In the genomic region with DNA sequence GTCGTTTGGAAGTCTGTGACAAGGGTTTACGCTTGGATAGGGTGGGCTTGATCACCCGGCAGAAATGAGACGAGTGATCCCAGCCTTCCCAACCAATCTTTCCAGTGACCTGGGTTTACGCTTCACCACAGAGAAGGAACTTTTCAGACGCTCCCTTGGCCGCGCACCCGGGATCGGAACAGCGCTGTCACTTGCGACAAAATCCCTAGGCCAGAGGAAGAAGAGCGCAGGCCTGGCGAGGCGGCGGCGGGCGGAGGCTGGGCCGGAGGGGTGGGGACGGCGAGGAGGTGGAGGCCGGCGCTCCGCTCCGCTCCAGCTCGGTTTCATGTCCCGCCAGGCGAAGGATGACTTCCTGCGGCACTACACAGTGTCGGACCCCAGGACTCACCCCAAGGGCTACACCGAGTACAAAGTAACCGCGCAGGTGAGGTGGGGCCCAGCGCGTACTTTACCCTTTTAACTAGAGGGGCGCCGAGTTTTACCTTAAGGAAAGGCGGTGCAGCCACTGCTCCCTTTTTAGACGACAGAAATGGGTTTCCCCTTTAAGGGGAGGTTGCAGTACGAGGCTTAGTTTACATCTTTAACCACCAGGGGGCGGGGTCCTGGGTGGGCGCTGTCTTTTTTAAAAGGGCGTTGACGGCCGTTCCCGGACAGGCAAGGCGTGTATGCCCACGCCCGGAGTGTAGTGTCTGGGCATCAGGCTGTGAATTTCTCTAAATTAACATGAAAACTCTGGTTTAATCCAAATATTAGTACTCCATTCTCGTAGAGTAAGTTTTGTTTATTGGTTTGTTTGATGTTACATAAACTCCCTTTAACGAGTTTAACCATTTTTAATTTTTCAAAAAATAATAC, we compare ENCODE assay signal across 8 cellular contexts. TPM values are rescaled to one million over a fixed set of nuclear protein-coding genes. Genes with fewer than 3 reads are reported as not detected.
A peak's percentile ranks its signal among the peaks of the same experiment; 100 is the strongest.
DNase-seq lines count a peak whose midpoint lies in the region; ATAC-seq and TF ChIP-seq lines count a peak whose summit lies in the region.

A gene with protein sequence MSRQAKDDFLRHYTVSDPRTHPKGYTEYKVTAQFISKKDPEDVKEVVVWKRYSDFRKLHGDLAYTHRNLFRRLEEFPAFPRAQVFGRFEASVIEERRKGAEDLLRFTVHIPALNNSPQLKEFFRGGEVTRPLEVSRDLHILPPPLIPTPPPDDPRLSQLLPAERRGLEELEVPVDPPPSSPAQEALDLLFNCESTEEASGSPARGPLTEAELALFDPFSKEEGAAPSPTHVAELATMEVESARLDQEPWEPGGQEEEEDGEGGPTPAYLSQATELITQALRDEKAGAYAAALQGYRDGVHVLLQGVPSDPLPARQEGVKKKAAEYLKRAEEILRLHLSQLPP (plus strand): TSS at position 227 of the 855 bp plus-strand sequence. CDS start 99 bp downstream, at position 326.

- peaks cover 19% of the 10 kb centered on the region for H3K4me1 ChIP-seq in CD8-positive, alpha-beta T cell (ENCODE audit: insufficient read depth, low read length)
- peaks cover 21% of the 10 kb centered on the region for H3K4me1 ChIP-seq in lower lobe of right lung

- H3K27me3 ChIP-seq in CD8-positive, alpha-beta T cell (ENCODE audit: insufficient read depth, low read length): no peaks in the 10 kb centered on the region
- H3K27me3 ChIP-seq in lower lobe of right lung (ENCODE audit: low read depth): no peaks in the 10 kb centered on the region

- DNase-seq in CD8-positive, alpha-beta T cell: peak; percentile 77 to 91 (median 89)
- DNase-seq in HK-2 (ENCODE audit: unreplicated experiment): peak; percentile 85
- peak; percentile 95 for DNase-seq in NCI-H82 treated with DMSO at 0.1 percent for 48 hours (lab: John Stamatoyannopoulos, UW; ENCODE audit: unreplicated experiment)
- DNase-seq in activated CD4-positive, alpha-beta memory T cell treated with anti-CD3 and anti-CD28 coated beads, Interleukin-2, amount 10 ng/mL, durations not matched to agents 7 days and 5 days: peak; percentile 94
- peak; percentile 94 for DNase-seq in ecto neural progenitor cell (ENCODE audit: low spot score)
- DNase-seq in lower lobe of right lung: peak; percentile 93
- DNase-seq in stimulated activated CD4-positive, alpha-beta T cell treated with anti-CD3 and anti-CD28 coated beads, TNF-alpha, amount 100 ng/mL, for 24 hours (ENCODE audit: low read depth in 3 of 3): peak; percentile 82 to 91 (median 85)

- peaks cover 5% of the 10 kb centered on the region for H3K36me3 Mint-ChIP-seq in CD8-positive, alpha-beta T cell
- H3K36me3 Mint-ChIP-seq in activated CD4-positive, alpha-beta memory T cell treated with anti-CD3 and anti-CD28 coated beads, Interleukin-2, amount 10 ng/mL, durations not matched to agents 7 days and 5 days (ENCODE audit: low read depth): peaks cover 3% of the 10 kb centered on the region

- peaks cover 5% of the 10 kb centered on the region for H3K36me3 ChIP-seq in CD8-positive, alpha-beta T cell (ENCODE audit: insufficient read depth, low read length)
- peaks cover 15% of the 10 kb centered on the region for H3K36me3 ChIP-seq in lower lobe of right lung

- CTCF ChIA-PET in CD8-positive, alpha-beta T cell (lab: Charles Lee): interaction anchor here (0.7 to 6.1 kb wide), 8 partner anchors 9 to 83 kb away, joined by 3 to 58 read pairs (median 4); a partner anchor contains a TSS
- CTCF ChIA-PET in activated CD4-positive, alpha-beta memory T cell treated with anti-CD3 and anti-CD28 coated beads, Interleukin-2, amount 10 ng/mL, durations not matched to agents 7 days and 5 days (lab: Charles Lee): interaction anchor here (0.6 to 2.9 kb wide), 8 partner anchors 13 to 168 kb away, joined by 3 to 23 read pairs (median 4); a partner anchor contains a TSS

- POLR2A ChIA-PET in CD8-positive, alpha-beta T cell (lab: Charles Lee): interaction anchor here (1.0 to 3.0 kb wide), 6 partner anchors 10 to 95 kb away, joined by 3 to 20 read pairs (median 4); a partner anchor contains a TSS
- POLR2A ChIA-PET in activated CD4-positive, alpha-beta memory T cell treated with anti-CD3 and anti-CD28 coated beads, Interleukin-2, amount 10 ng/mL, durations not matched to agents 7 days and 5 days (lab: Charles Lee): interaction anchor here (1.0 to 6.5 kb wide), 9 partner anchors 9 to 95 kb away, joined by 3 to 56 read pairs (median 4); a partner anchor contains a TSS

- no peaks in the 10 kb centered on the region for H3K27me3 Mint-ChIP-seq in CD8-positive, alpha-beta T cell (ENCODE audit: low read depth)
- no peaks in the 10 kb centered on the region for H3K27me3 Mint-ChIP-seq in activated CD4-positive, alpha-beta memory T cell treated with anti-CD3 and anti-CD28 coated beads, Interleukin-2, amount 10 ng/mL, durations not matched to agents 7 days and 5 days

- no peaks in the 10 kb centered on the region for H3K9me3 ChIP-seq in CD8-positive, alpha-beta T cell (ENCODE audit: low read length)
- no peaks in the 10 kb centered on the region for H3K9me3 ChIP-seq in lower lobe of right lung

- peaks cover 18% of the 10 kb centered on the region for H3K4me1 Mint-ChIP-seq in CD8-positive, alpha-beta T cell (ENCODE audit: low read depth)
- peaks cover 27% of the 10 kb centered on the region for H3K4me1 Mint-ChIP-seq in activated CD4-positive, alpha-beta memory T cell treated with anti-CD3 and anti-CD28 coated beads, Interleukin-2, amount 10 ng/mL, durations not matched to agents 7 days and 5 days

- peak within 1 kb of the TSS; percentile 34 for H3K4me3 ChIP-seq in CD8-positive, alpha-beta T cell (ENCODE audit: low read depth, low read length)
- H3K4me3 ChIP-seq in lower lobe of right lung: peak within 1 kb of the TSS; percentile 63

- H3K9me3 Mint-ChIP-seq in CD8-positive, alpha-beta T cell: no peaks in the 10 kb centered on the region
- H3K9me3 Mint-ChIP-seq in activated CD4-positive, alpha-beta memory T cell treated with anti-CD3 and anti-CD28 coated beads, Interleukin-2, amount 10 ng/mL, durations not matched to agents 7 days and 5 days: no peaks in the 10 kb centered on the region

- peak within 1 kb of the TSS; percentile 80 for H3K27ac Mint-ChIP-seq in CD8-positive, alpha-beta T cell
- H3K27ac Mint-ChIP-seq in activated CD4-positive, alpha-beta memory T cell treated with anti-CD3 and anti-CD28 coated beads, Interleukin-2, amount 10 ng/mL, durations not matched to agents 7 days and 5 days: peak within 1 kb of the TSS; percentile 82

- peak; percentile 80 for TF ChIP-seq CTCF in CD8-positive, alpha-beta T cell (IDR thresholded peaks at IDR 0.05)
- TF ChIP-seq CTCF in lower lobe of right lung (IDR thresholded peaks at IDR 0.05): peak; percentile 81

- intact Hi-C loops in CD8-positive, alpha-beta T cell (cut with DNase I, micrococcal nuclease): loop anchor here (1.0 to 5.0 kb wide), 14 partner anchors 13 to 545 kb away; a partner anchor contains a TSS
- intact Hi-C loops in lower lobe of right lung (cut with DNase I): no loop called here

- peak; percentile 96 for ATAC-seq in CD8-positive, alpha-beta T cell
- ATAC-seq in GM19452 (IDR thresholded peaks at IDR 0.05; ENCODE audit: unreplicated experiment) (peak; percentile 89), lower lobe of right lung (peak; percentile 98 to 99)

- peak within 1 kb of the TSS; percentile 69 for H3K4me3 Mint-ChIP-seq in CD8-positive, alpha-beta T cell
- peak within 1 kb of the TSS; percentile 78 for H3K4me3 Mint-ChIP-seq in activated CD4-positive, alpha-beta memory T cell treated with anti-CD3 and anti-CD28 coated beads, Interleukin-2, amount 10 ng/mL, durations not matched to agents 7 days and 5 days

- H3K27ac ChIP-seq in CD8-positive, alpha-beta T cell (ENCODE audit: low read depth, low read length): peak within 1 kb of the TSS; percentile 41
- H3K27ac ChIP-seq in lower lobe of right lung: peak within 1 kb of the TSS; percentile 83

RNA-seq across cellular contexts. Expression of the gene that starts here (rescaled TPM):
- total RNA-seq in CD8-positive, alpha-beta T cell: 10 to 100 TPM; 10.4 to 14.0 TPM
- 10 to 100 TPM; 24.3 to 24.6 TPM for total RNA-seq in activated CD4-positive, alpha-beta memory T cell treated with anti-CD3 and anti-CD28 coated beads, Interleukin-2, amount 10 ng/mL, durations not matched to agents 7 days and 5 days
- total RNA-seq in lower lobe of right lung: 25.4 TPM

Comparison
In these comparisons a context has a peak if more than half of its experiments do, and no peak if none do; other contexts are left out.
1. Peak in every context shown above with its lines: DNase-seq, ATAC-seq, H3K4me3 ChIP-seq and H3K27ac ChIP-seq.